21 cellular contexts compared by ENCODE assay signal in the genomic region with DNA sequence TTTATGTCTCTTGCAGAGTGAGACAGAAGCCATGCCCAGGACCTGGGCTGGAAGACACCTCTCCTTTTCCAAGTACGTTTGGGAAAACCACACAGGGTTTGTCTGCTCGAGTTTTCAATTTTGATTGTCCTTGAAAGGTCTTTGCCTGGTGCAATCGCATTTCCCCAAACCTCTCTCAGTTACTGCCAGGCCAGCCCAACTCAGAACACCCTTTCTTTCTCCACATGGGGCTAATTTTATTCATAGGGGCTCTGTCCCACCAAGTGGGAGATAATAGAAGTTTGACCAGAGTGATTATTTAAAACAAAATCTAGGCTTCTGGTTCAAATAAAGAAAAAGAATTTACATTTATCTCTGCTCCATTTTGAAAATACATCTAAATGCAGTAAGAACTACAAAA.
A peak's percentile ranks its signal among the peaks of the same experiment; 100 is the strongest.
DNase-seq lines count a peak whose midpoint lies in the region; ATAC-seq, FAIRE-seq and TF ChIP-seq lines count a peak whose summit lies in the region.
"Had no signal": no experiment of that assay in that cellular context is flagged by ENCODE, and none has a peak within 500 bp of the region (broad histone marks: within the 10 kb centered on the region; RNA-seq: fewer than 3 reads in every experiment).

No MANE protein-coding gene starts in this region.

- no peak for ATAC-seq in HG03139 (IDR thresholded peaks at IDR 0.05; ENCODE audit: unreplicated experiment)
- no peak for ATAC-seq in GM18517 (IDR thresholded peaks at IDR 0.05; ENCODE audit: unreplicated experiment)

- H2BK20ac ChIP-seq in H9 (ENCODE audit: low read depth, low read length, poor library complexity, severe bottlenecking) = no peak overlapping the region
- peak overlapping the region; percentile 23; the same call in 1 of the 2 replicates for H2BK20ac ChIP-seq in H1 (ENCODE audit: low read length)

- no peak overlapping the region for H3K14ac ChIP-seq in H9 (ENCODE audit: insufficient read depth, low read length)
- H3K14ac ChIP-seq in H1 (ENCODE audit: insufficient read length) = no peak overlapping the region

- no peak for TF ChIP-seq POLR2A in H1 (IDR thresholded peaks at IDR 0.05; ENCODE audit: control extremely low read depth in 1 of 2, low read depth in 2 of 2, low read length in 2 of 2)

- peak overlapping the region in 1 of 4 experiments; percentile 27; a peak in 1 of 8 replicates for H3K4me3 ChIP-seq in H1 (ENCODE audit: extremely low read depth in 1 of 4, insufficient read depth in 2 of 4, low read depth in 3 of 4, low read length in 4 of 4)
- H3K4me3 ChIP-seq in dorsolateral prefrontal cortex = no peak overlapping the region
- H3K4me3 ChIP-seq: Peyer's patch, SJSA1 had no signal

- no peaks in the 10 kb centered on the region for H4K20me1 ChIP-seq in H9 (ENCODE audit: control insufficient read depth, insufficient read depth, insufficient read length)
- no peaks in the 10 kb centered on the region for H4K20me1 ChIP-seq in H1 (replicated peaks in 1 of 2; ENCODE audit: control insufficient read depth in 1 of 2, insufficient read depth in 2 of 2, low read length in 2 of 2)

- H2AFZ ChIP-seq in H9 (ENCODE audit: low read length) (no peak overlapping the region), H1 (ENCODE audit: low read length) (no peak overlapping the region)

- H3K27me3 ChIP-seq in H9 (ENCODE audit: insufficient read depth, low read length) = no peaks in the 10 kb centered on the region
- H3K27me3 ChIP-seq in H1 (replicated peaks in 1 of 4; ENCODE audit: control insufficient read depth in 3 of 4, extremely low read depth in 1 of 4, insufficient read depth in 3 of 4, low read length in 3 of 4) = no peaks in the 10 kb centered on the region
- H3K27me3 ChIP-seq in dorsolateral prefrontal cortex = no peaks in the 10 kb centered on the region
- H3K27me3 ChIP-seq: Peyer's patch, SJSA1 had no signal

- no peak overlapping the region for H3K4me2 ChIP-seq in H9 (ENCODE audit: insufficient read depth, insufficient read length, low read length)
- H3K4me2 ChIP-seq in H1 (ENCODE audit: insufficient read depth in 1 of 2, low read depth in 2 of 2, low read length in 2 of 2) = peak overlapping the region; percentile 7 to 48; a peak in 2 of 4 replicates

- intact Hi-C loops in dorsolateral prefrontal cortex (cut with DNase I) = no loop called here

- no peaks in the 10 kb centered on the region for H3K9me3 ChIP-seq in H9 (ENCODE audit: control insufficient read depth, low read depth, low read length)
- H3K9me3 ChIP-seq in H1 (ENCODE audit: insufficient read depth in 2 of 2, low read depth in 1 of 2, low read length in 1 of 2) = no peaks in the 10 kb centered on the region; a peak in 2 of 4 replicates
- H3K9me3 ChIP-seq: Peyer's patch, SJSA1 had no signal

- H3K4ac ChIP-seq in H9 (ENCODE audit: low read depth, low read length) = no peak overlapping the region
- no peak overlapping the region for H3K4ac ChIP-seq in H1 (replicated peaks; ENCODE audit: insufficient read length, low read depth, low read length)

- H2AK5ac ChIP-seq in H9 (ENCODE audit: insufficient read length, low read length) (no peak overlapping the region), H1 (ENCODE audit: low read depth, low read length) (no peak overlapping the region)

- H3K4me1 ChIP-seq in H9 (ENCODE audit: insufficient read depth, low read length) = no peaks in the 10 kb centered on the region; the same call in 1 of the 2 replicates
- peaks cover 2 to 7% (median 4%) of the 10 kb centered on the region in 4 experiments; a peak in 6 of 7 replicates for H3K4me1 ChIP-seq in H1 (replicated peaks in 1 of 4; ENCODE audit: control insufficient read depth in 3 of 4, insufficient read depth in 4 of 4, low read length in 3 of 4)
- H3K4me1 ChIP-seq: Peyer's patch, SJSA1 had no signal

- CTCF ChIA-PET in H1 (lab: Charles Lee; ENCODE audit: partially characterized antibody) = interaction anchor here (0.6 kb wide), 1 partner anchor 18 kb away, joined by 3 read pairs; no protein-coding TSS in a partner anchor

- TF ChIP-seq CTCF in H9 (conservative IDR thresholded peaks at IDR 0.05) = no peak
- TF ChIP-seq CTCF in H1 (IDR thresholded peaks at IDR 0.05; ENCODE audit: control extremely low read depth in 1 of 3, insufficient read depth in 1 of 3, low read depth in 1 of 3, low read length in 3 of 3) = no peak
- TF ChIP-seq CTCF in dorsolateral prefrontal cortex (IDR thresholded peaks at IDR 0.05 in 54 of 56, conservative IDR thresholded peaks at IDR 0.05 in 2 of 56; ENCODE audit: low read depth in 1 of 56, partially characterized antibody in 56 of 56) = no peak

- H3K27ac Mint-ChIP-seq in H9 = peak overlapping the region; percentile 96 to 100 (median 99)

- H2BK120ac ChIP-seq in H9 (ENCODE audit: low read depth, low read length, poor library complexity, severe bottlenecking) (no peak overlapping the region), H1 (replicated peaks; ENCODE audit: low read depth, low read length) (peak overlapping the region; percentile 75)

- H4K5ac ChIP-seq in H9 (ENCODE audit: insufficient read length, low read depth, low read length) (no peak overlapping the region), H1 (ENCODE audit: insufficient read length, low read depth, low read length) (peak overlapping the region; percentile 80)

- H4K91ac ChIP-seq in H9 (ENCODE audit: insufficient read length, low read depth, low read length) (no peak overlapping the region), H1 (replicated peaks; ENCODE audit: insufficient read length, low read length) (peak overlapping the region; percentile 61)

- H2BK5ac ChIP-seq in H9 (ENCODE audit: insufficient read length, low read length) = no peak overlapping the region
- H2BK5ac ChIP-seq in H1 (ENCODE audit: low read depth, low read length) = no peak overlapping the region; the same call in 1 of the 2 replicates

- H3K4me1 Mint-ChIP-seq in H9 = peaks cover 33 to 38% of the 10 kb centered on the region in 2 experiments
- H3K4me1 Mint-ChIP-seq: CD8-positive, alpha-beta memory T cell had no signal

- H4K8ac ChIP-seq in H9 (replicated peaks; ENCODE audit: insufficient read length, low read depth, low read length) (no peak overlapping the region), H1 (ENCODE audit: extremely low read depth, insufficient read depth, low read length) (no peak overlapping the region)

- TF ChIP-seq RAD21 in H1 (IDR thresholded peaks at IDR 0.05 in 1 of 2, conservative IDR thresholded peaks at IDR 0.05 in 1 of 2; ENCODE audit: low read depth in 2 of 2, low read length in 2 of 2) = no peak; a peak in 1 of 4 replicates

- peak; percentile 48 for DNase-seq in H9
- DNase-seq in H1 (ENCODE audit: low read depth in 1 of 2, low spot score in 2 of 2) = no peak
- peak; percentile 51 for DNase-seq in iPS-NIHi11 (ENCODE audit: low spot score)
- DNase-seq in dorsolateral prefrontal cortex = no peak
- no peak for DNase-seq in GM19240 (ENCODE audit: insufficient read length, low spot score)
- DNase-seq: ACHN; C1 segment of cervical spinal cord; CD8-positive, alpha-beta memory T cell; DMS53; EL; NCI-H1105; NCI-H2081; NCI-H446 treated with DMSO at 0.1 percent for 48 hours; NCI-H69; Peyer's patch had no signal

- peak overlapping the region; percentile 35 for H3K27ac ChIP-seq in H9 (ENCODE audit: insufficient read length, low read depth, low read length)
- peak overlapping the region; percentile 55; the same call in 1 of the 2 replicates for H3K27ac ChIP-seq in H1 (ENCODE audit: low read depth, low read length)
- H3K27ac ChIP-seq in dorsolateral prefrontal cortex = no peak overlapping the region
- H3K27ac ChIP-seq: Peyer's patch, SJSA1 had no signal

- peak overlapping the region; percentile 25 to 67; a peak in 2 of 5 replicates for H3K4me3 Mint-ChIP-seq in H9
- H3K4me3 Mint-ChIP-seq: CD8-positive, alpha-beta memory T cell had no signal

- H2BK12ac ChIP-seq in H9 (ENCODE audit: insufficient read length, low read depth, low read length) (no peak overlapping the region), H1 (ENCODE audit: low read depth, low read length) (no peak overlapping the region)

- H3K36me3 ChIP-seq in H1 (ENCODE audit: control insufficient read depth in 2 of 4, insufficient read depth in 4 of 4, low read length in 3 of 4) = no peaks in the 10 kb centered on the region
- H3K36me3 ChIP-seq: Peyer's patch, SJSA1 had no signal

- H3K23me2 ChIP-seq in H9 (ENCODE audit: insufficient read length, low read depth, low read length, poor library complexity, severe bottlenecking) (no peaks in the 10 kb centered on the region), H1 (ENCODE audit: low read depth, low read length) (no peaks in the 10 kb centered on the region)

- H3K9ac ChIP-seq in H9 (ENCODE audit: extremely low read depth, insufficient read length, low read length) (no peak overlapping the region), H1 (replicated peaks in 1 of 4; ENCODE audit: extremely low read depth in 1 of 4, low read depth in 3 of 4, low read length in 3 of 4) (no peak overlapping the region)

- H2BK15ac ChIP-seq in H9 (ENCODE audit: low read depth, low read length) = no peak overlapping the region
- no peak overlapping the region for H2BK15ac ChIP-seq in H1 (ENCODE audit: low read length)

- TF ChIP-seq EP300 in H1 (IDR thresholded peaks at IDR 0.05; ENCODE audit: borderline replicate concordance in 1 of 2, low read depth in 2 of 2, low read length in 2 of 2) = no peak

- peaks cover 7 to 8% of the 10 kb centered on the region in 2 experiments for H3K9me3 Mint-ChIP-seq in H9

- WGBS in H9 (ENCODE audit: extremely low coverage, insufficient read length, low lambda C conversion rate) = no CpG with 5 or more reads among the region's 3 CpGs
- WGBS in H1 (ENCODE audit: extremely low coverage in 1 of 2, insufficient coverage in 1 of 2, insufficient read length in 1 of 2, insufficient replicate concordance in 2 of 2, low coverage in 1 of 2, low lambda C conversion rate in 2 of 2, missing lambda C conversion rate in 1 of 2), 2 experiments = 8% methylated on average over 3 of the region's 3 CpGs; no CpG with 5 or more reads in 1 of the 2 experiments

- H3K79me2 ChIP-seq in H9 (ENCODE audit: insufficient read depth, low read length) (no peaks in the 10 kb centered on the region), H1 (ENCODE audit: control insufficient read depth in 1 of 2, insufficient read depth in 2 of 2, low read length in 2 of 2) (no peaks in the 10 kb centered on the region)

- H3K18ac ChIP-seq in H9 (ENCODE audit: insufficient read length, low read depth, low read length) (no peak overlapping the region), H1 (ENCODE audit: extremely low read depth, low read length) (no peak overlapping the region; the same call in 1 of the 2 replicates)

- no peak overlapping the region for H3K23ac ChIP-seq in H9 (ENCODE audit: insufficient read length, low read depth, low read length)
- no peak overlapping the region for H3K23ac ChIP-seq in H1 (ENCODE audit: insufficient read length)

- FAIRE-seq in H1 (lab: Jason Lieb, UNC) = peak; percentile 89
- FAIRE-seq: GM12892, GM18507, HTR-8/SVneo had no signal

- no peak overlapping the region for H3T11ph ChIP-seq in H9 (ENCODE audit: low read length)

- H3K36me3 Mint-ChIP-seq in H9 (ENCODE audit: insufficient read depth in 1 of 3, low read depth in 3 of 3) = peaks cover 5 to 13% (median 8%) of the 10 kb centered on the region in 3 experiments; a peak in 5 of 7 replicates

- POLR2A ChIA-PET in H1 (lab: Charles Lee; ENCODE audit: partially characterized antibody) = interaction anchor here (1.2 kb wide), 1 partner anchor 12 kb away, joined by 3 read pairs; no protein-coding TSS in a partner anchor

- H3K79me1 ChIP-seq in H9 (ENCODE audit: insufficient read depth, low read depth, low read length, poor library complexity, severe bottlenecking) (no peaks in the 10 kb centered on the region), H1 (ENCODE audit: low read depth, low read length) (no peaks in the 10 kb centered on the region)

- no peaks in the 10 kb centered on the region; the same call in none of the 2 replicates for H3K27me3 Mint-ChIP-seq in H9 (ENCODE audit: low read depth)
- H3K27me3 Mint-ChIP-seq: CD8-positive, alpha-beta memory T cell had no signal

- no peak overlapping the region for H3K56ac ChIP-seq in H9 (ENCODE audit: insufficient read length, low read depth, low read length)
- no peak overlapping the region for H3K56ac ChIP-seq in H1 (replicated peaks; ENCODE audit: insufficient read length, low read depth, low read length)

Comparison
In these comparisons a context has a peak if more than half of its experiments do, and no peak if none do; other contexts are left out.
1. DNase-seq: peak in H9 (single experiment) and iPS-NIHi11 (single experiment); none in H1 (0 of 2), dorsolateral prefrontal cortex (0 of 10) and GM19240 (single experiment).
2. H3K27ac ChIP-seq: peak in H9 (single experiment) and H1 (single experiment); none in dorsolateral prefrontal cortex (0 of 59).